Comparison of ENCODE assay signal across 8 cellular contexts in genomic region chr4:2412534-2412884, GRCh38. TPM values are rescaled to one million over a fixed set of nuclear protein-coding genes. Genes with fewer than 3 reads are reported as not detected.
DNase-seq lines count a peak whose midpoint lies in the region; ATAC-seq and TF ChIP-seq lines count a peak whose summit lies in the region.

No MANE protein-coding gene starts in this region.

- WGBS in spleen, 5 donors, result 17 to 24% (median 20%) methylated on average over 5 of the region's 5 CpGs

- H3K27me3 ChIP-seq in spleen (replicated peaks in 1 of 7), result peaks cover 0 to 30% (median 12%) of the 10 kb centered on the region in 7 donors

- peak; percentile 39 for DNase-seq in NCI-H748 (lab: John Stamatoyannopoulos, UW; ENCODE audit: unreplicated experiment)
- no peak for DNase-seq in NCI-H748 treated with DMSO at 0.1 percent for 48 hours (lab: John Stamatoyannopoulos, UW)
- DNase-seq in activated CD4-positive, alpha-beta T cell treated with anti-CD3 and anti-CD28 coated beads for 4 hours, result peak; percentile 62 to 72
- no peak for DNase-seq in epithelial cell of proximal tubule (ENCODE audit: low read depth)
- DNase-seq in spleen, result peak; percentile 49
- DNase-seq in middle frontal gyrus (ENCODE audit: extremely low spot score, low spot score), result no peak
- no peak for DNase-seq in NAMALWA (ENCODE audit: low spot score)

- ATAC-seq in HG03060 (IDR thresholded peaks at IDR 0.05; ENCODE audit: low read depth, unreplicated experiment), result peak; percentile 11

- no peaks in the 10 kb centered on the region for H3K9me3 ChIP-seq in spleen

- peak overlapping the region; percentile 69 to 89 (median 81) for H3K27ac ChIP-seq in spleen

- H3K36me3 ChIP-seq in spleen, result no peaks in the 10 kb centered on the region

- peaks cover 33 to 67% (median 62%) of the 10 kb centered on the region in 6 donors for H3K4me1 ChIP-seq in spleen

- intact Hi-C loops in spleen (cut with DNase I; ENCODE audit: low total_unique reads), result loop anchor here (10.0 kb wide), 1 partner anchor 148 kb away; the partner anchor contains the start of gene MXD4

- H3K4me3 ChIP-seq in epithelial cell of proximal tubule (ENCODE audit: low read depth, low read length), result peak overlapping the region; percentile 54
- H3K4me3 ChIP-seq in spleen, result peak overlapping the region in 7 of 8 donors; percentile 28 to 61 (median 31)

- TF ChIP-seq CTCF in epithelial cell of proximal tubule (conservative IDR thresholded peaks at IDR 0.05; ENCODE audit: low read depth, low read length) (no peak), spleen (IDR thresholded peaks at IDR 0.05 in 8 of 11, conservative IDR thresholded peaks at IDR 0.05 in 3 of 11) (peak in 1 of 11 experiments; percentile 9)

- no peak for TF ChIP-seq POLR2A in spleen (IDR thresholded peaks at IDR 0.05)

RNA-seq across cellular contexts. Expression of gene ZFYVE28, which starts 5.9 kb away (rescaled TPM):
- total RNA-seq in epithelial cell of proximal tubule, result 0.58 and 1.8 TPM in 2 replicates
- total RNA-seq in spleen, result 10 to 100 TPM; 11.2 to 31.3 (median 15.7) TPM
- polyA plus RNA-seq in spleen, result 1 to 10 TPM; 2.7 to 8.5 (median 7.8) TPM

RNA-seq across cellular contexts. Expression of gene CFAP99, which starts 6.2 kb away (rescaled TPM):
- total RNA-seq in epithelial cell of proximal tubule (not detected in 2 replicates), spleen (under 1 TPM in 1 of 7 donors, not detected in 6; 0.22 TPM)
- polyA plus RNA-seq in spleen, result under 1 TPM in 1 of 3 donors, not detected in 2; 0.13 TPM

RNA-seq across cellular contexts. Expression of gene RNF4, which starts 56.4 kb away (rescaled TPM):
- 51.4 and 86.7 TPM in 2 replicates for total RNA-seq in epithelial cell of proximal tubule
- 10 to 100 TPM; 57.4 to 82.5 (median 66.4) TPM for total RNA-seq in spleen
- 10 to 100 TPM; 22.0 to 35.4 (median 24.0) TPM for polyA plus RNA-seq in spleen

Comparison
In these comparisons a context has a peak if more than half of its experiments do, and no peak if none do; other contexts are left out.
1. DNase-seq: peak in NCI-H748 (single experiment), activated CD4-positive, alpha-beta T cell treated with anti-CD3 and anti-CD28 coated beads for 4 hours (2 of 2) and spleen (single experiment); none in NCI-H748 treated with DMSO at 0.1 percent for 48 hours (single experiment), epithelial cell of proximal tubule (single experiment), middle frontal gyrus (single experiment) and NAMALWA (single experiment).